In the genomic region with DNA sequence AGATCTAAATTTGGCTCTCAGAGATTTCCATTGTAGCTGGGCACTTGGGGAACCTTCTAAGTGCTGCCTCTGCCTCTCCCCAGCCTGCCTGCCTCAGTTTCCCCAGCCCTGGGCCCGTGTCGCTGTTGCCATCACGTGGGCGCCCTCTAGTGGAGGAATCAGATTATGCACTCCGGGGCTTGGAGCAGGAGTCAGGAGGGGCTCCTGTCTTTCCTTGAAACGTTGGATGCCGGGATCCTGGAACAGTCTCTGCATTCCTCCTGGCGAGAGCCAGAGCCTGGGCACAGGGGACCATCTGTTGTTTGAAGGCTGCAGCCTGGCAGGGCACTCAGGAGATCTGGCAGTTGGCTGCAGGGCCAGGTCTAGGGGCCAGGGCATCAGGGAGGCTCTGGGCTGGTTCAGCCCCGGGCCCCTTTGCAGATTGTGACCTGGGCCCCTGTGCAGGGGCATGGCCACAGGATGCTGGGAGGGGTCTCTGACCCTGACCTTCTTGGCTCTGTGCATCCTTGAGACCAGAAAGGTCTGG, we compare ENCODE assay signal across 8 cellular contexts.
DNase-seq lines count a peak whose midpoint lies in the region; ATAC-seq, FAIRE-seq and TF ChIP-seq lines count a peak whose summit lies in the region.

No MANE protein-coding gene starts in this region.

- no peaks in the 10 kb centered on the region; the same call in 1 of the 2 replicates for H3K27me3 ChIP-seq in OCI-LY1 (ENCODE audit: insufficient read depth, low read length)
- H3K27me3 ChIP-seq in gastroesophageal sphincter = no peaks in the 10 kb centered on the region
- no peaks in the 10 kb centered on the region for H3K27me3 ChIP-seq in parathyroid adenoma (ENCODE audit: control insufficient read depth, insufficient read depth, low read length)

- H3K9me3 ChIP-seq in OCI-LY1 (ENCODE audit: low read length) = no peaks in the 10 kb centered on the region
- H3K9me3 ChIP-seq in gastroesophageal sphincter = no peaks in the 10 kb centered on the region
- H3K9me3 ChIP-seq in parathyroid adenoma (ENCODE audit: control insufficient read depth, low read length) = no peaks in the 10 kb centered on the region

- H3F3A ChIP-seq in OCI-LY1 (ENCODE audit: insufficient read depth, low read length) = no peaks in the 10 kb centered on the region

- H3K79me2 ChIP-seq in OCI-LY1 (ENCODE audit: insufficient read depth, low read length) = no peaks in the 10 kb centered on the region
- H3K79me2 ChIP-seq in parathyroid adenoma = peaks cover 7% of the 10 kb centered on the region

- no peak overlapping the region for H3K4me2 ChIP-seq in OCI-LY1 (ENCODE audit: low read length)
- no peak overlapping the region for H3K4me2 ChIP-seq in parathyroid adenoma (ENCODE audit: low read length)

- no peak for FAIRE-seq in urothelium cell line (lab: Jason Lieb, UNC)

- WGBS in gastroesophageal sphincter (ENCODE audit: low coverage in 1 of 2), 2 donors = no CpG with 5 or more reads among the region's 9 CpGs

- peak; percentile 98 for TF ChIP-seq CTCF in OCI-LY1 (IDR thresholded peaks at IDR 0.05; ENCODE audit: low read length)
- peak in 3 of 4 experiments; percentile 94 to 95 (median 94) for TF ChIP-seq CTCF in gastroesophageal sphincter (IDR thresholded peaks at IDR 0.05)
- TF ChIP-seq CTCF in parathyroid adenoma (IDR thresholded peaks at IDR 0.05) = peak; percentile 78

- TF ChIP-seq EP300 in gastroesophageal sphincter (IDR thresholded peaks at IDR 0.05) = no peak

- H3K4me1 ChIP-seq in OCI-LY1 (ENCODE audit: insufficient read depth, low read length, severe bottlenecking) = peaks cover 11% of the 10 kb centered on the region
- peaks cover 0 to 55% (median 36%) of the 10 kb centered on the region in 3 donors for H3K4me1 ChIP-seq in gastroesophageal sphincter
- peaks cover 5% of the 10 kb centered on the region for H3K4me1 ChIP-seq in parathyroid adenoma

- H3K9ac ChIP-seq in OCI-LY1 (ENCODE audit: low read length) (no peak overlapping the region), parathyroid adenoma (no peak overlapping the region)

- no peaks in the 10 kb centered on the region for H3K9me2 ChIP-seq in OCI-LY1 (ENCODE audit: low read depth, low read length)

- DNase-seq in NCI-H524 (lab: John Stamatoyannopoulos, UW) (peak; percentile 28 to 54), NCI-H524 treated with DMSO at 0.1 percent for 48 hours (lab: John Stamatoyannopoulos, UW) (no peak), urothelium cell line (ENCODE audit: low spot score) (peak; percentile 73)
- peak; percentile 27 to 44 for DNase-seq in activated T-helper 1 cell treated with anti-CD3 and anti-CD28 coated beads, Interleukin-2, amount 50 U/mL, for 16 hours (ENCODE audit: low read depth in 1 of 2, low spot score in 1 of 2)

- H3K4me3 ChIP-seq in OCI-LY1 (ENCODE audit: low read depth, low read length, poor library complexity, severe bottlenecking) = no peak overlapping the region
- no peak overlapping the region for H3K4me3 ChIP-seq in gastroesophageal sphincter
- H3K4me3 ChIP-seq in parathyroid adenoma (ENCODE audit: low read depth, low read length) = no peak overlapping the region

- no peaks in the 10 kb centered on the region for H4K20me1 ChIP-seq in OCI-LY1 (ENCODE audit: insufficient read depth, low read length)

- no peak overlapping the region for H3K27ac ChIP-seq in OCI-LY1 (ENCODE audit: low read depth, low read length, poor library complexity, severe bottlenecking)
- peak overlapping the region; percentile 83 to 90 (median 86) for H3K27ac ChIP-seq in gastroesophageal sphincter
- no peak overlapping the region for H3K27ac ChIP-seq in parathyroid adenoma

- H3K36me3 ChIP-seq in OCI-LY1 (ENCODE audit: insufficient read depth, low read length) = no peaks in the 10 kb centered on the region
- peaks cover 0 to 35% of the 10 kb centered on the region in 2 donors for H3K36me3 ChIP-seq in gastroesophageal sphincter
- H3K36me3 ChIP-seq in parathyroid adenoma (ENCODE audit: control insufficient read depth, insufficient read depth, low read length) = no peaks in the 10 kb centered on the region

- H2AFZ ChIP-seq in OCI-LY1 (ENCODE audit: low read length) (no peak overlapping the region), parathyroid adenoma (no peak overlapping the region)

- ATAC-seq in gastroesophageal sphincter = peak; percentile 24
- ATAC-seq in HG03045 (IDR thresholded peaks at IDR 0.05; ENCODE audit: unreplicated experiment) = no peak

- TF ChIP-seq POLR2A in gastroesophageal sphincter (IDR thresholded peaks at IDR 0.05) = no peak

Comparison
In these comparisons a context has a peak if more than half of its experiments do, and no peak if none do; other contexts are left out.
1. H3K27ac ChIP-seq: peak in gastroesophageal sphincter (4 of 4); none in OCI-LY1 (single experiment) and parathyroid adenoma (single experiment).
2. Peak in every context shown above with its lines, with median percentiles within 50 percentile points of each other: CTCF ChIP-seq.